Comparison of ENCODE assay signal across 9 cellular contexts in genomic region chr10:98242823-98243222, GRCh38. TPM values are rescaled to one million over a fixed set of nuclear protein-coding genes. Genes with fewer than 3 reads are reported as not detected.
A peak's percentile ranks its signal among the peaks of the same experiment; 100 is the strongest.
DNase-seq lines count a peak whose midpoint lies in the region; ATAC-seq and TF ChIP-seq lines count a peak whose summit lies in the region.
"Had no signal": no experiment of that assay in that cellular context is flagged by ENCODE, and none has a peak within 500 bp of the region (broad histone marks: within the 10 kb centered on the region; RNA-seq: fewer than 3 reads in every experiment).

No MANE protein-coding gene starts in this region.

- no peaks in the 10 kb centered on the region for H3K27me3 ChIP-seq in mammary epithelial cell (ENCODE audit: insufficient read depth, low read length)
- no peaks in the 10 kb centered on the region for H3K27me3 ChIP-seq in mesendoderm (ENCODE audit: insufficient read depth, low read length, poor library complexity)

- dilution Hi-C loops in mammary epithelial cell (cut with HindIII; ENCODE audit: low sequenced_read_pairs) = loop anchor here (5.0 kb wide), 1 partner anchor 64 kb away; no protein-coding TSS in a partner anchor

- intact Hi-C loops in mammary epithelial cell (cut with micrococcal nuclease) = no loop called here

- H4K8ac ChIP-seq in mesendoderm (ENCODE audit: low read depth, low read length) = no peak overlapping the region

- no peaks in the 10 kb centered on the region for H3K79me1 ChIP-seq in mesendoderm (ENCODE audit: low read length)

- WGBS in mammary epithelial cell (ENCODE audit: low coverage, missing lambda C conversion rate) = 67% methylated on average over 1 of the region's 1 CpG
- WGBS in mesendoderm (ENCODE audit: extremely low coverage, insufficient coverage, low lambda C conversion rate) = no CpG with 5 or more reads among the region's 1 CpG

- no peaks in the 10 kb centered on the region for H4K20me1 ChIP-seq in mammary epithelial cell (ENCODE audit: insufficient read depth, low read length)

- no peak overlapping the region for H2BK120ac ChIP-seq in mesendoderm (ENCODE audit: low read depth, low read length)

- CTCF ChIA-PET in mammary epithelial cell (lab: Charles Lee; ENCODE audit: low non-redundant PET) = no interaction called here

- H3K27ac ChIP-seq in mammary epithelial cell (ENCODE audit: insufficient read depth, low read depth, low read length) = no peak overlapping the region
- no peak overlapping the region for H3K27ac ChIP-seq in mesendoderm (ENCODE audit: low read depth, low read length)

- no peak overlapping the region for H3K18ac ChIP-seq in mesendoderm (ENCODE audit: low read length)

- H3K4me1 ChIP-seq in mammary epithelial cell (ENCODE audit: insufficient read depth, low read length) = no peaks in the 10 kb centered on the region
- H3K4me1 ChIP-seq in mesendoderm (ENCODE audit: control insufficient read depth, low read depth, low read length) = no peaks in the 10 kb centered on the region

- ATAC-seq in HG03439 (IDR thresholded peaks at IDR 0.05; ENCODE audit: unreplicated experiment) = no peak
- ATAC-seq in GM18868 (IDR thresholded peaks at IDR 0.05; ENCODE audit: unreplicated experiment) = no peak

- no peak overlapping the region for H3K4me3 ChIP-seq in mammary epithelial cell (replicated peaks in 1 of 3; ENCODE audit: insufficient read depth in 1 of 3, low read depth in 2 of 3, low read length in 3 of 3)
- H3K4me3 ChIP-seq in mesendoderm (ENCODE audit: low read length) = no peak overlapping the region

- no peak overlapping the region for H3K9ac ChIP-seq in mammary epithelial cell (ENCODE audit: insufficient read depth, low read length)
- no peak overlapping the region for H3K9ac ChIP-seq in mesendoderm (ENCODE audit: low read length)

- H2AK5ac ChIP-seq in mesendoderm (ENCODE audit: low read length) = no peak overlapping the region

- H4K5ac ChIP-seq in mesendoderm (ENCODE audit: low read length) = no peak overlapping the region

- H3K4ac ChIP-seq in mesendoderm (ENCODE audit: low read depth, low read length) = no peak overlapping the region

- peaks cover 14% of the 10 kb centered on the region for H3K36me3 ChIP-seq in mammary epithelial cell (ENCODE audit: insufficient read depth, low read length)
- no peaks in the 10 kb centered on the region for H3K36me3 ChIP-seq in mesendoderm (ENCODE audit: control insufficient read depth, insufficient read depth, low read length)

- H3K4me2 ChIP-seq in mammary epithelial cell (ENCODE audit: insufficient read depth, low read depth, low read length) (no peak overlapping the region), mesendoderm (ENCODE audit: low read length) (no peak overlapping the region)

- DNase-seq in DMS 273 treated with DMSO at 0.1 percent for 48 hours (lab: John Stamatoyannopoulos, UW) (peak; percentile 7), mammary epithelial cell (no peak), mesendoderm (peak; percentile 40), NCI-H1930 (lab: John Stamatoyannopoulos, UW) (no peak)
- no peak for DNase-seq in activated effector memory CD4-positive, alpha-beta T cell treated with Interleukin-2 at 50 U/mL for 16 hours
- DNase-seq: stimulated activated CD4-positive, alpha-beta T cell treated with anti-CD3 and anti-CD28 coated beads, Interleukin-4, amount 100 ng/mL, for 24 hours had no signal

- H3K23ac ChIP-seq in mesendoderm (ENCODE audit: low read length) = no peak overlapping the region

- no peak overlapping the region for H2AFZ ChIP-seq in mammary epithelial cell (ENCODE audit: low read depth, low read length)

- H2BK5ac ChIP-seq in mesendoderm (ENCODE audit: low read length) = no peak overlapping the region

- no peaks in the 10 kb centered on the region for H3K9me3 ChIP-seq in mammary epithelial cell (replicated peaks; ENCODE audit: insufficient read depth, low read length)

- TF ChIP-seq CTCF in LNCAP (IDR thresholded peaks at IDR 0.05) = peak; percentile 54
- peak; percentile 31 to 35 for TF ChIP-seq CTCF in mammary epithelial cell (conservative IDR thresholded peaks at IDR 0.05 in 1 of 2, IDR thresholded peaks at IDR 0.05 in 1 of 2; ENCODE audit: extremely low read depth in 1 of 2, insufficient read depth in 1 of 2, low read depth in 1 of 2, low read length in 2 of 2)

- no TSS peak for BruUV-seq in mammary epithelial cell (replicated peaks; lab: Mats Ljungman, UMichigan)

- no peak overlapping the region for H2BK15ac ChIP-seq in mesendoderm (replicated peaks; ENCODE audit: low read depth)

- H3K79me2 ChIP-seq in mammary epithelial cell (ENCODE audit: insufficient read depth, low read length) (no peaks in the 10 kb centered on the region), mesendoderm (ENCODE audit: control insufficient read depth, insufficient read depth, low read length) (no peaks in the 10 kb centered on the region)

- H3K56ac ChIP-seq in mesendoderm (ENCODE audit: low read length) = no peak overlapping the region

- in situ Hi-C loops in mammary epithelial cell (cut with MboI; ENCODE audit: low sequenced_read_pairs in 2 of 2) = no loop called here

RNA-seq across cellular contexts. Expression of gene LOXL4, which starts 25.2 kb away (rescaled TPM):
- total RNA-seq in mammary epithelial cell = 10 to 100 TPM in 1 of 2 donors, not detected in 1; 26.5 TPM
- polyA plus RNA-seq in mammary epithelial cell = not detected
- not detected for polyA minus RNA-seq in mammary epithelial cell
- 0.67 TPM for polyA plus RNA-seq in mesendoderm (2013, experiment 1 of 2)
- polyA plus RNA-seq in mesendoderm (2013, experiment 2 of 2) = 0.64 TPM

Comparison
In these comparisons a context has a peak if more than half of its experiments do, and no peak if none do; other contexts are left out.
1. DNase-seq: peak in DMS 273 treated with DMSO at 0.1 percent for 48 hours (single experiment) and mesendoderm (single experiment); none in mammary epithelial cell (single experiment), activated effector memory CD4-positive, alpha-beta T cell treated with Interleukin-2 at 50 U/mL for 16 hours (single experiment) and NCI-H1930 (0 of 2).